ENCODE assay signal across 25 cellular contexts in the genomic region with DNA sequence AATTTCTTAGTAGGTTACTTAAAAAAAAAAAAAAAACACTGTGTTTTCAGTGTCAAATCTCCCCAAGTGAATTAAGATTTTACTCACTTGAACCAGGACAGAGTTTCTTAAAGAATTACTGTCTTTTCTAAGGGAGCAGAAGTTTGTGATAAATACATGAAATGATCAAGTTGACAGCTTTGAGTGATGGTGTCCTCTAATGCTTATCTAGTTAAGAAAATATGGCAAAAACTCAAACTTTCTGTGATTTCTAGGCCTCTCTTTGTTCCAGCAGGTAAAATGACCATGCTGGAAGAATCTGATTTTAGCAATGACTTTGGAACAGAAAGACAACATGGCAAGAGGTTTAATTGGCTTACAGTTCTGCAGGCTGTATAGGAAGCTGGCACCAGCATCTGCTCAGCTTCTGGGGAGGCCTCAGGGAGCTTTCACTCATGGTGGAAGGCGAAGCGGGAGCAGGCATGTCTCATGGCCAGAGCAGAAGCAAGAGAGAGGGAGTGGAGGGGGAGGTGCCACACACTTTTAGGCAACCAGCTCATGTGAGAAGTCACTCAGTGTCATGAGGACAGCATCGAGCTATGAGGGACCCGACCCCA. TPM values are rescaled to one million over a fixed set of nuclear protein-coding genes. Genes with fewer than 3 reads are reported as not detected.
DNase-seq lines count a peak whose midpoint lies in the region; ATAC-seq and TF ChIP-seq lines count a peak whose summit lies in the region.
"Had no signal": no experiment of that assay in that cellular context is flagged by ENCODE, and none has a peak within 500 bp of the region (broad histone marks: within the 10 kb centered on the region; RNA-seq: fewer than 3 reads in every experiment).

No MANE protein-coding gene starts in this region.

- H3K4me1 Mint-ChIP-seq in activated CD8-positive, alpha-beta T cell treated with anti-CD3 and anti-CD28 coated beads, Interleukin-2, amount 10 ng/mL, durations not matched to agents 7 days and 5 days (ENCODE audit: low read depth), result peaks cover 87% of the 10 kb centered on the region
- H3K4me1 Mint-ChIP-seq in naive thymus-derived CD4-positive, alpha-beta T cell, result peaks cover 57 to 93% (median 90%) of the 10 kb centered on the region in 7 donors
- peaks cover 76% of the 10 kb centered on the region for H3K4me1 Mint-ChIP-seq in CD14-positive monocyte

- no peaks in the 10 kb centered on the region for H3K36me3 ChIP-seq in left ventricle myocardium inferior
- H3K36me3 ChIP-seq in naive thymus-derived CD4-positive, alpha-beta T cell (ENCODE audit: control insufficient read depth in 2 of 3, insufficient read depth in 3 of 3, low read length in 3 of 3), result no peaks in the 10 kb centered on the region
- H3K36me3 ChIP-seq: lower lobe of right lung, Peyer's patch, SJSA1 had no signal

- H3K27me3 ChIP-seq in left ventricle myocardium inferior (ENCODE audit: low read depth), result no peaks in the 10 kb centered on the region
- H3K27me3 ChIP-seq in naive thymus-derived CD4-positive, alpha-beta T cell (ENCODE audit: control insufficient read depth in 2 of 2, insufficient read depth in 2 of 2, low read length in 2 of 2), result no peaks in the 10 kb centered on the region
- H3K27me3 ChIP-seq: BLaER1, Peyer's patch, SJSA1 had no signal

- CTCF ChIA-PET in activated CD8-positive, alpha-beta T cell treated with anti-CD3 and anti-CD28 coated beads, Interleukin-2, amount 10 ng/mL, durations not matched to agents 7 days and 5 days (lab: Charles Lee), result interaction anchor here (1.2 to 4.4 kb wide), 6 partner anchors 12 to 182 kb away, joined by 3 to 38 read pairs (median 4); no protein-coding TSS in a partner anchor
- CTCF ChIA-PET in naive thymus-derived CD4-positive, alpha-beta T cell (lab: Charles Lee), result interaction anchor here (0.7 to 4.5 kb wide), 2 partner anchors 20 to 78 kb away, joined by 4 to 41 read pairs; no protein-coding TSS in a partner anchor

- H3K27me3 Mint-ChIP-seq in activated CD8-positive, alpha-beta T cell treated with anti-CD3 and anti-CD28 coated beads, Interleukin-2, amount 10 ng/mL, durations not matched to agents 7 days and 5 days (ENCODE audit: low read depth), result no peaks in the 10 kb centered on the region
- no peaks in the 10 kb centered on the region for H3K27me3 Mint-ChIP-seq in naive thymus-derived CD4-positive, alpha-beta T cell
- H3K27me3 Mint-ChIP-seq in CD14-positive monocyte (ENCODE audit: low read depth in 3 of 3), result peaks cover 0 to 1% (median 0%) of the 10 kb centered on the region in 3 donors

- TF ChIP-seq CTCF in left ventricle myocardium inferior (IDR thresholded peaks at IDR 0.05; ENCODE audit: borderline replicate concordance), result no peak
- no peak for TF ChIP-seq CTCF in CD14-positive monocyte (IDR thresholded peaks at IDR 0.05)

- POLR2A ChIA-PET in activated CD8-positive, alpha-beta T cell treated with anti-CD3 and anti-CD28 coated beads, Interleukin-2, amount 10 ng/mL, durations not matched to agents 7 days and 5 days (lab: Charles Lee), result interaction anchor here (4.1 kb wide), 1 partner anchor 19 kb away, joined by 28 read pairs; no protein-coding TSS in a partner anchor
- POLR2A ChIA-PET in naive thymus-derived CD4-positive, alpha-beta T cell (lab: Charles Lee), result interaction anchor here (1.1 to 2.4 kb wide), 2 partner anchors 18 to 80 kb away, joined by 4 to 7 read pairs; no protein-coding TSS in a partner anchor

- intact Hi-C loops in left ventricle myocardium inferior (cut with micrococcal nuclease) (no loop called here), Right ventricle myocardium superior (cut with DNase I) (no loop called here), CD14-positive monocyte (cut with micrococcal nuclease) (no loop called here)
- intact Hi-C loops in naive thymus-derived CD4-positive, alpha-beta T cell (cut with micrococcal nuclease), result loop anchor here in 1 of 2 donors (2.0 to 10.0 kb wide), 2 partner anchors 21 to 1777 kb away; partner anchors contain the start of genes KIAA1328 and TPGS2

- peak overlapping the region; percentile 7 for H3K27ac ChIP-seq in left ventricle myocardium inferior (replicated peaks)
- no peak overlapping the region for H3K27ac ChIP-seq in naive thymus-derived CD4-positive, alpha-beta T cell (ENCODE audit: low read depth, low read length)
- H3K27ac ChIP-seq: BLaER1, coronary artery, HL-60, lower lobe of right lung, Peyer's patch, SJSA1 had no signal

- no peak overlapping the region for H3K4me3 ChIP-seq in left ventricle myocardium inferior
- H3K4me3 ChIP-seq in naive thymus-derived CD4-positive, alpha-beta T cell (ENCODE audit: low read length), result no peak overlapping the region
- H3K4me3 ChIP-seq: BLaER1, coronary artery, lower lobe of right lung, Peyer's patch, SJSA1 had no signal

- H3K36me3 Mint-ChIP-seq in activated CD8-positive, alpha-beta T cell treated with anti-CD3 and anti-CD28 coated beads, Interleukin-2, amount 10 ng/mL, durations not matched to agents 7 days and 5 days (ENCODE audit: low read depth), result peaks cover 20% of the 10 kb centered on the region
- H3K36me3 Mint-ChIP-seq in naive thymus-derived CD4-positive, alpha-beta T cell, result peaks cover 0 to 12% (median 8%) of the 10 kb centered on the region in 5 donors
- H3K36me3 Mint-ChIP-seq in CD14-positive monocyte, result peaks cover 3 to 5% of the 10 kb centered on the region in 2 donors

- peak overlapping the region; percentile 19 for H3K27ac Mint-ChIP-seq in activated CD8-positive, alpha-beta T cell treated with anti-CD3 and anti-CD28 coated beads, Interleukin-2, amount 10 ng/mL, durations not matched to agents 7 days and 5 days
- peak overlapping the region in 8 of 9 donors; percentile 3 to 100 (median 94) for H3K27ac Mint-ChIP-seq in naive thymus-derived CD4-positive, alpha-beta T cell
- peak overlapping the region in 1 of 7 donors; percentile 25 for H3K27ac Mint-ChIP-seq in CD14-positive monocyte
- H3K27ac Mint-ChIP-seq: activated T-helper 2 cell treated with anti-CD3 and anti-CD28 coated beads, Interferon-gamma antibody, Interleukin-2, Interleukin-4, amounts not matched to agents 10 μg/mL and 5 μg/mL and 100 μg/mL, durations not matched to agents 14 hours and 24 hours and 36 hours had no signal

- peaks cover 97% of the 10 kb centered on the region for H3K4me1 ChIP-seq in left ventricle myocardium inferior
- peaks cover 31 to 69% of the 10 kb centered on the region in 2 donors for H3K4me1 ChIP-seq in naive thymus-derived CD4-positive, alpha-beta T cell (ENCODE audit: control insufficient read depth in 2 of 2, insufficient read depth in 2 of 2, low read length in 2 of 2)

- DNase-seq in left ventricle myocardium inferior (no peak), Right ventricle myocardium superior (no peak), CD14-positive monocyte (ENCODE audit: low spot score) (no peak), NCI-H524 (lab: John Stamatoyannopoulos, UW) (no peak)
- DNase-seq in activated CD8-positive, alpha-beta T cell treated with anti-CD3 and anti-CD28 coated beads, Interleukin-2, amount 10 ng/mL, durations not matched to agents 7 days and 5 days, result no peak
- no peak for DNase-seq in naive thymus-derived CD4-positive, alpha-beta T cell
- DNase-seq: ACHN; activated CD4-positive, alpha-beta T cell treated with anti-CD3 and anti-CD28 coated beads for 4 hours; amygdala; EL; H7; lower lobe of right lung; NCI-H1048; NCI-H1694 treated with DMSO at 0.1 percent for 48 hours; NCI-H2171; NCI-H510A treated with DMSO at 0.1 percent for 48 hours; NK-92 treated with Interleukin-12 subunit alpha and Interleukin-12 subunit beta, amount 100 ng/mL, for 24 hours; Peyer's patch had no signal

- no peaks in the 10 kb centered on the region for H3K9me3 ChIP-seq in left ventricle myocardium inferior (replicated peaks)
- H3K9me3 ChIP-seq in naive thymus-derived CD4-positive, alpha-beta T cell (ENCODE audit: control insufficient read depth in 2 of 3, low read length in 3 of 3), result no peaks in the 10 kb centered on the region
- H3K9me3 ChIP-seq: BLaER1, lower lobe of right lung, Peyer's patch, SJSA1 had no signal

- no peak overlapping the region for H3K4me3 Mint-ChIP-seq in activated CD8-positive, alpha-beta T cell treated with anti-CD3 and anti-CD28 coated beads, Interleukin-2, amount 10 ng/mL, durations not matched to agents 7 days and 5 days
- peak overlapping the region in 7 of 10 donors; percentile 9 to 60 (median 20) for H3K4me3 Mint-ChIP-seq in naive thymus-derived CD4-positive, alpha-beta T cell
- H3K4me3 Mint-ChIP-seq in CD14-positive monocyte, result no peak overlapping the region

- no peaks in the 10 kb centered on the region for H3K9me3 Mint-ChIP-seq in activated CD8-positive, alpha-beta T cell treated with anti-CD3 and anti-CD28 coated beads, Interleukin-2, amount 10 ng/mL, durations not matched to agents 7 days and 5 days (ENCODE audit: insufficient read depth)
- H3K9me3 Mint-ChIP-seq in naive thymus-derived CD4-positive, alpha-beta T cell, result peaks cover 0 to 5% (median 0%) of the 10 kb centered on the region in 11 donors
- peaks cover 0 to 4% (median 0%) of the 10 kb centered on the region in 7 donors for H3K9me3 Mint-ChIP-seq in CD14-positive monocyte

- ATAC-seq in Right ventricle myocardium superior (ENCODE audit: poor library complexity) (no peak), HG03460 (IDR thresholded peaks at IDR 0.05; ENCODE audit: unreplicated experiment) (no peak)
- no peak for ATAC-seq in activated CD8-positive, alpha-beta T cell treated with anti-CD3 and anti-CD28 coated beads, Interleukin-2, amount 10 ng/mL, durations not matched to agents 7 days and 5 days
- no peak for ATAC-seq in naive thymus-derived CD4-positive, alpha-beta T cell
- ATAC-seq: esophagus mucosa, lower lobe of right lung had no signal

RNA-seq across cellular contexts. Expression of gene MAPRE2, which starts 6.6 kb away (rescaled TPM):
- total RNA-seq in left ventricle myocardium inferior (120 TPM), Right ventricle myocardium superior (101 TPM)
- total RNA-seq in activated CD8-positive, alpha-beta T cell treated with anti-CD3 and anti-CD28 coated beads, Interleukin-2, amount 10 ng/mL, durations not matched to agents 7 days and 5 days, result 10 to 100 TPM; 49.0 to 53.6 TPM
- total RNA-seq in naive thymus-derived CD4-positive, alpha-beta T cell, result 10 to 100 TPM; 44.7 to 84.4 (median 63.5) TPM
- polyA plus RNA-seq in naive thymus-derived CD4-positive, alpha-beta T cell, result 10 to 100 TPM; 82.6 to 84.3 TPM
- 10 to 100 TPM; 37.1 to 48.1 TPM for polyA plus RNA-seq in CD14-positive monocyte

Comparison
In these comparisons a context has a peak if more than half of its experiments do, and no peak if none do; other contexts are left out.
1. H3K4me3 Mint-ChIP-seq: peak in naive thymus-derived CD4-positive, alpha-beta T cell (7 of 10); none in activated CD8-positive, alpha-beta T cell treated with anti-CD3 and anti-CD28 coated beads, Interleukin-2, amount 10 ng/mL, durations not matched to agents 7 days and 5 days (single experiment) and CD14-positive monocyte (0 of 2).